ENCODE assay signal across 8 cellular contexts in genomic region chr12:49838973-49839633, GRCh38. TPM values are rescaled to one million over a fixed set of nuclear protein-coding genes. Genes with fewer than 3 reads are reported as not detected.
DNase-seq lines count a peak whose midpoint lies in the region; ATAC-seq and TF ChIP-seq lines count a peak whose summit lies in the region.

No MANE protein-coding gene starts in this region.

- peak; percentile 93 for TF ChIP-seq CTCF in BE2C (IDR thresholded peaks at IDR 0.05; ENCODE audit: low read depth, low read length)
- TF ChIP-seq CTCF in ascending aorta (IDR thresholded peaks at IDR 0.05), result peak; percentile 45 to 64 (median 56)
- peak; percentile 43 to 55 for TF ChIP-seq CTCF in left lung (IDR thresholded peaks at IDR 0.05)

- H3K27ac ChIP-seq in ascending aorta (no peak overlapping the region), left lung (no peak overlapping the region)

- H3K36me3 ChIP-seq in BE2C (no peaks in the 10 kb centered on the region), ascending aorta (no peaks in the 10 kb centered on the region), left lung (no peaks in the 10 kb centered on the region)

- intact Hi-C loops in ascending aorta (cut with DNase I) (loop anchor here (2.0 kb wide), 1 partner anchor 62 kb away; no protein-coding TSS in a partner anchor), left lung (cut with DNase I) (loop anchor here in 1 of 2 donors (2.0 kb wide), 1 partner anchor 62 kb away; no protein-coding TSS in a partner anchor)

- ATAC-seq in left lung (no peak), HG03025 (IDR thresholded peaks at IDR 0.05; ENCODE audit: low FRiP score, unreplicated experiment) (no peak), GM18867 (IDR thresholded peaks at IDR 0.05; ENCODE audit: unreplicated experiment) (no peak), HG03175 (IDR thresholded peaks at IDR 0.05; ENCODE audit: unreplicated experiment) (no peak)

- no peak overlapping the region for H3K4me3 ChIP-seq in BE2C (ENCODE audit: low read depth, low read length)
- no peak overlapping the region for H3K4me3 ChIP-seq in ascending aorta
- H3K4me3 ChIP-seq in left lung, result no peak overlapping the region

- DNase-seq in BE2C (peak; percentile 52), GF-D8 (lab: John Stamatoyannopoulos, UW) (peak; percentile 4), NCI-H2171 treated with DMSO at 0.1 percent for 48 hours (lab: John Stamatoyannopoulos, UW) (peak; percentile 58), ascending aorta (ENCODE audit: low spot score in 2 of 2) (no peak), left lung (no peak)

- H3K9me3 ChIP-seq in BE2C (no peaks in the 10 kb centered on the region), ascending aorta (no peaks in the 10 kb centered on the region), left lung (no peaks in the 10 kb centered on the region)

- H3K4me1 ChIP-seq in BE2C (peaks cover 5% of the 10 kb centered on the region), ascending aorta (peaks cover 0 to 18% of the 10 kb centered on the region in 2 donors), left lung (peaks cover 8 to 19% of the 10 kb centered on the region in 2 donors)

- no peaks in the 10 kb centered on the region for H3K27me3 ChIP-seq in BE2C
- no peaks in the 10 kb centered on the region for H3K27me3 ChIP-seq in ascending aorta
- H3K27me3 ChIP-seq in left lung, result no peaks in the 10 kb centered on the region

RNA-seq across cellular contexts. Expression of gene BCDIN3D, which starts 3.8 kb away (rescaled TPM):
- polyA plus RNA-seq in BE2C (2012; ENCODE audit: insufficient read depth, insufficient read length, low read depth), result 10.0 TPM
- total RNA-seq in ascending aorta (2.6 TPM), left lung (1 to 10 TPM; 4.3 to 5.6 TPM)

RNA-seq across cellular contexts. Expression of gene NCKAP5L, which starts 10.9 kb away (rescaled TPM):
- 65.3 TPM for polyA plus RNA-seq in BE2C (2012; ENCODE audit: insufficient read depth, insufficient read length, low read depth)
- total RNA-seq in ascending aorta (33.4 TPM), left lung (10 to 100 TPM; 28.2 to 29.9 TPM)

Comparison
In these comparisons a context has a peak if more than half of its experiments do, and no peak if none do; other contexts are left out.
1. DNase-seq: peak in BE2C (single experiment), GF-D8 (single experiment) and NCI-H2171 treated with DMSO at 0.1 percent for 48 hours (single experiment); none in ascending aorta (0 of 2) and left lung (0 of 2).
2. Peak in every context shown above with its lines, with median percentiles within 50 percentile points of each other: CTCF ChIP-seq.